In genomic region chr11:637333-637592, GRCh38 we compare ENCODE assay signal across 14 cellular contexts. TPM values are rescaled to one million over a fixed set of nuclear protein-coding genes. Genes with fewer than 3 reads are reported as not detected.
DNase-seq lines count a peak whose midpoint lies in the region; ATAC-seq, FAIRE-seq and TF ChIP-seq lines count a peak whose summit lies in the region.
"Had no signal": no experiment of that assay in that cellular context is flagged by ENCODE, and none has a peak within 500 bp of the region (broad histone marks: within the 10 kb centered on the region; RNA-seq: fewer than 3 reads in every experiment).

No MANE protein-coding gene starts in this region.

- H4K91ac ChIP-seq in H1 (replicated peaks; ENCODE audit: insufficient read length, low read length): peak overlapping the region; percentile 55

- H4K5ac ChIP-seq in H1 (ENCODE audit: insufficient read length, low read depth, low read length): no peak overlapping the region

- no peak overlapping the region for H2BK15ac ChIP-seq in H1 (ENCODE audit: low read length)

- BruUV-seq in OCI-LY7 (replicated peaks; lab: Mats Ljungman, UMichigan): no TSS peak

- H3K36me3 Mint-ChIP-seq in HFFc6 (ENCODE audit: low read depth) (no peaks in the 10 kb centered on the region), neural crest cell (ENCODE audit: low read depth) (no peaks in the 10 kb centered on the region)

- no peak overlapping the region for H2BK120ac ChIP-seq in H1 (replicated peaks; ENCODE audit: low read depth, low read length)

- no peak overlapping the region for H2BK20ac ChIP-seq in H1 (ENCODE audit: low read length)

- H3K9me2 ChIP-seq in OCI-LY7 (ENCODE audit: insufficient read depth, low read length): no peaks in the 10 kb centered on the region

- H3K27ac Mint-ChIP-seq in HFFc6 (no peak overlapping the region), neural crest cell (ENCODE audit: unreplicated experiment) (no peak overlapping the region)
- H3K27ac Mint-ChIP-seq: activated naive CD4-positive, alpha-beta T cell treated with anti-CD3 and anti-CD28 coated beads for 36 hours had no signal

- H3K18ac ChIP-seq in H1 (ENCODE audit: extremely low read depth, low read length): peak overlapping the region; percentile 95

- WGBS in H1 (ENCODE audit: extremely low coverage in 1 of 2, insufficient coverage in 1 of 2, insufficient read length in 1 of 2, insufficient replicate concordance in 2 of 2, low coverage in 1 of 2, low lambda C conversion rate in 2 of 2, missing lambda C conversion rate in 1 of 2), 2 experiments: 3% methylated on average over 21 of the region's 34 CpGs; no CpG with 5 or more reads in 1 of the 2 experiments

- H2BK12ac ChIP-seq in H1 (ENCODE audit: low read depth, low read length): no peak overlapping the region

- H3K4me2 ChIP-seq in H1 (ENCODE audit: insufficient read depth in 1 of 2, low read depth in 2 of 2, low read length in 2 of 2) (peak overlapping the region; percentile 81 to 91), OCI-LY7 (ENCODE audit: low read length) (no peak overlapping the region)

- TF ChIP-seq RAD21 in H1 (IDR thresholded peaks at IDR 0.05 in 1 of 2, conservative IDR thresholded peaks at IDR 0.05 in 1 of 2; ENCODE audit: low read depth in 2 of 2, low read length in 2 of 2): no peak

- peak overlapping the region; percentile 53; the same call in 1 of the 2 replicates for H4K8ac ChIP-seq in H1 (ENCODE audit: extremely low read depth, insufficient read depth, low read length)

- TF ChIP-seq CTCF in HFFc6 (IDR thresholded peaks at IDR 0.05) (no peak), H1 (IDR thresholded peaks at IDR 0.05; ENCODE audit: control extremely low read depth in 1 of 3, insufficient read depth in 1 of 3, low read depth in 1 of 3, low read length in 3 of 3) (no peak), neural crest cell (conservative IDR thresholded peaks at IDR 0.05) (no peak), OCI-LY7 (conservative IDR thresholded peaks at IDR 0.05; ENCODE audit: low read length) (no peak)

- H3K27me3 ChIP-seq in ACC112 (ENCODE audit: insufficient read depth, low read length) (peaks cover 7% of the 10 kb centered on the region; the same call in 1 of the 2 replicates), H1 (replicated peaks in 1 of 4; ENCODE audit: control insufficient read depth in 3 of 4, extremely low read depth in 1 of 4, insufficient read depth in 3 of 4, low read length in 3 of 4) (peaks cover 21 to 49% (median 43%) of the 10 kb centered on the region in 4 experiments)

- H3K27ac ChIP-seq in ACC112 (ENCODE audit: low read depth, low read length) (no peak overlapping the region), H1 (ENCODE audit: low read depth, low read length) (no peak overlapping the region), OCI-LY7 (ENCODE audit: low read depth, low read length, poor library complexity, severe bottlenecking) (no peak overlapping the region)

- H3K27me3 Mint-ChIP-seq in HFFc6 (ENCODE audit: insufficient read depth) (peaks cover 13% of the 10 kb centered on the region), neural crest cell (ENCODE audit: low read depth) (peaks cover 71% of the 10 kb centered on the region)

- FAIRE-seq in H1 (lab: Jason Lieb, UNC): no peak

- H3K4me3 Mint-ChIP-seq in HFFc6 (peak overlapping the region; percentile 70), neural crest cell (peak overlapping the region; percentile 66)
- H3K4me3 Mint-ChIP-seq: activated naive CD4-positive, alpha-beta T cell treated with anti-CD3 and anti-CD28 coated beads for 36 hours had no signal

- ATAC-seq in HG03442 (IDR thresholded peaks at IDR 0.05; ENCODE audit: unreplicated experiment): no peak

- no peaks in the 10 kb centered on the region for H3K79me2 ChIP-seq in ACC112 (ENCODE audit: control insufficient read depth, insufficient read depth, low read length, unreplicated experiment)
- no peaks in the 10 kb centered on the region for H3K79me2 ChIP-seq in H1 (ENCODE audit: control insufficient read depth in 1 of 2, insufficient read depth in 2 of 2, low read length in 2 of 2)
- H3K79me2 ChIP-seq in OCI-LY7 (ENCODE audit: insufficient read depth, low read depth, low read length): no peaks in the 10 kb centered on the region

- H3K4ac ChIP-seq in H1 (replicated peaks; ENCODE audit: insufficient read length, low read depth, low read length): no peak overlapping the region

- intact Hi-C loops in posterior cingulate gyrus (cut with DNase I): no loop called here
- intact Hi-C loops in OCI-LY7 (cut with micrococcal nuclease; ENCODE audit: unreplicated experiment): no loop called here

- no peaks in the 10 kb centered on the region for H3K9me3 Mint-ChIP-seq in HFFc6
- no peaks in the 10 kb centered on the region for H3K9me3 Mint-ChIP-seq in neural crest cell
- H3K9me3 Mint-ChIP-seq: activated naive CD4-positive, alpha-beta T cell treated with anti-CD3 and anti-CD28 coated beads for 36 hours had no signal

- H3K23me2 ChIP-seq in H1 (ENCODE audit: low read depth, low read length): peaks cover 21% of the 10 kb centered on the region; the same call in 1 of the 2 replicates

- no peak overlapping the region for H3K23ac ChIP-seq in H1 (ENCODE audit: insufficient read length)

- no peak for TF ChIP-seq EP300 in H1 (IDR thresholded peaks at IDR 0.05; ENCODE audit: borderline replicate concordance in 1 of 2, low read depth in 2 of 2, low read length in 2 of 2)

- no peak overlapping the region for H3K56ac ChIP-seq in H1 (replicated peaks; ENCODE audit: insufficient read length, low read depth, low read length)

- peak overlapping the region in 3 of 4 experiments; percentile 25 to 35 (median 32); a peak in 3 of 7 replicates for H3K9ac ChIP-seq in H1 (replicated peaks in 1 of 4; ENCODE audit: extremely low read depth in 1 of 4, low read depth in 3 of 4, low read length in 3 of 4)

- H3K4me1 ChIP-seq in ACC112 (ENCODE audit: control insufficient read depth, insufficient read depth, low read length, unreplicated experiment): peaks cover 8% of the 10 kb centered on the region
- H3K4me1 ChIP-seq in H1 (replicated peaks in 1 of 4; ENCODE audit: control insufficient read depth in 3 of 4, insufficient read depth in 4 of 4, low read length in 3 of 4): peaks cover 0 to 30% (median 20%) of the 10 kb centered on the region in 4 experiments; a peak in 6 of 7 replicates
- peaks cover 9% of the 10 kb centered on the region for H3K4me1 ChIP-seq in OCI-LY7 (ENCODE audit: insufficient read depth, low read length, poor library complexity, severe bottlenecking)

- H3K14ac ChIP-seq in H1 (ENCODE audit: insufficient read length): no peak overlapping the region

- DNase-seq in HFFc6 (no peak), H1 (ENCODE audit: low read depth in 1 of 2, low spot score in 2 of 2) (no peak), neural crest cell (ENCODE audit: low read depth, low spot score) (no peak), NAMALWA (ENCODE audit: low spot score) (no peak), posterior cingulate gyrus (no peak), OCI-LY7 (ENCODE audit: low spot score) (no peak)
- DNase-seq: activated CD4-positive, CD25-positive, alpha-beta regulatory T cell treated with anti-CD3 and anti-CD28 coated beads, Interleukin-2, amount 50 U/mL, for 72 hours; activated naive CD4-positive, alpha-beta T cell treated with anti-CD3 and anti-CD28 coated beads for 36 hours; MV-4-11; NCI-H524 treated with DMSO at 0.1 percent for 48 hours; SIG-M5; stimulated activated CD4-positive, alpha-beta T cell treated with anti-CD3 and anti-CD28 coated beads, Interleukin-2, amount 100 ng/mL, for 24 hours had no signal

- CTCF ChIA-PET in H1 (lab: Charles Lee; ENCODE audit: partially characterized antibody): interaction anchor here (1.0 to 2.0 kb wide), 3 partner anchors 8 to 93 kb away, joined by 3 to 10 read pairs (median 3); no protein-coding TSS in a partner anchor
- CTCF ChIA-PET in OCI-LY7 (lab: Charles Lee; ENCODE audit: unreplicated experiment): no interaction called here

- H4K20me1 ChIP-seq in H1 (replicated peaks in 1 of 2; ENCODE audit: control insufficient read depth in 1 of 2, insufficient read depth in 2 of 2, low read length in 2 of 2) (peaks cover 0 to 3% of the 10 kb centered on the region in 2 experiments), OCI-LY7 (ENCODE audit: insufficient read depth, low read length) (no peaks in the 10 kb centered on the region)

- H2BK5ac ChIP-seq in H1 (ENCODE audit: low read depth, low read length): no peak overlapping the region

- H2AFZ ChIP-seq in ACC112 (ENCODE audit: low read length, unreplicated experiment) (no peak overlapping the region), H1 (ENCODE audit: low read length) (no peak overlapping the region), OCI-LY7 (ENCODE audit: low read length) (no peak overlapping the region)

- H3K36me3 ChIP-seq in ACC112 (ENCODE audit: insufficient read depth, low read length) (no peaks in the 10 kb centered on the region), H1 (ENCODE audit: control insufficient read depth in 2 of 4, insufficient read depth in 4 of 4, low read length in 3 of 4) (no peaks in the 10 kb centered on the region), OCI-LY7 (ENCODE audit: insufficient read depth, low read length) (peaks cover 20% of the 10 kb centered on the region)

- no peaks in the 10 kb centered on the region for H3K79me1 ChIP-seq in H1 (ENCODE audit: low read depth, low read length)

- H2AK5ac ChIP-seq in H1 (ENCODE audit: low read depth, low read length): no peak overlapping the region

- no peaks in the 10 kb centered on the region for H3K9me3 ChIP-seq in H1 (ENCODE audit: insufficient read depth in 2 of 2, low read depth in 1 of 2, low read length in 1 of 2)
- no peaks in the 10 kb centered on the region for H3K9me3 ChIP-seq in OCI-LY7 (ENCODE audit: low read length)

- H3K4me1 Mint-ChIP-seq in HFFc6 (ENCODE audit: low read depth) (peaks cover 5% of the 10 kb centered on the region; the same call in 1 of the 2 replicates), neural crest cell (peaks cover 16% of the 10 kb centered on the region)

- POLR2A ChIA-PET in H1 (lab: Charles Lee; ENCODE audit: partially characterized antibody) (interaction anchor here (1.1 to 3.6 kb wide), 10 partner anchors 10 to 129 kb away, joined by 3 to 20 read pairs (median 6); partner anchors contain the start of genes IRF7, SCT and TALDO1), OCI-LY7 (lab: Charles Lee) (no interaction called here)

- no peak for TF ChIP-seq POLR2A in H1 (IDR thresholded peaks at IDR 0.05; ENCODE audit: control extremely low read depth in 1 of 2, low read depth in 2 of 2, low read length in 2 of 2)

- H3K4me3 ChIP-seq in ACC112 (ENCODE audit: low read depth, low read length) (0 out of 2 replicates have a peak overlapping the region, but pooled peaks have one; percentile 21), H1 (ENCODE audit: extremely low read depth in 1 of 4, insufficient read depth in 2 of 4, low read depth in 3 of 4, low read length in 4 of 4) (peak overlapping the region; percentile 34 to 60 (median 48)), OCI-LY7 (ENCODE audit: low read depth, low read length, poor library complexity, severe bottlenecking) (no peak overlapping the region)

RNA-seq across cellular contexts. Expression of gene DRD4, which starts 0.2 kb away (rescaled TPM):
- under 1 TPM; 0.14 to 0.61 (median 0.38) TPM for total RNA-seq in HFFc6 (2021; fragmentation: NEBNext Ultra II Directional; extraction: Animal tissue kit (Norgen Biotek cat#: 25700))
- total RNA-seq in H1 (2021; fragmentation: NEBNext Ultra II Directional; extraction: Animal tissue kit (Norgen Biotek cat#: 25700)): 3.3 and 3.4 TPM in 2 replicates
- 4.9 and 9.7 TPM in 2 replicates for polyA plus RNA-seq in H1 (2011; rRNA removed)
- polyA plus RNA-seq in H1 (2011; cell fraction: cytosol; rRNA removed): 3.9 TPM
- polyA plus RNA-seq in H1 (2011; cell fraction: nucleus; rRNA removed): 9.1 TPM
- 4.0 to 10.3 TPM (median 9.2 TPM) in 4 replicates for polyA plus RNA-seq in H1 (2012, experiment 1 of 2)
- polyA plus RNA-seq in H1 (2012, experiment 2 of 2): 9.1 TPM
- 2.9 TPM for polyA plus RNA-seq in H1 (2013, experiment 1 of 2)
- polyA plus RNA-seq in H1 (2013, experiment 2 of 2): 2.8 TPM
- 0.20 and 0.85 TPM in 2 replicates for polyA minus RNA-seq in H1 (2011; rRNA and poly(A)+ RNA removed)
- polyA minus RNA-seq in H1 (2011; cell fraction: cytosol; rRNA and poly(A)+ RNA removed): 4.9 TPM
- polyA minus RNA-seq in H1 (2011; cell fraction: nucleus; rRNA and poly(A)+ RNA removed): 3.4 TPM
- total RNA-seq in neural crest cell: 0.30 and 0.63 TPM in 2 replicates
- total RNA-seq in OCI-LY7 (2014; rRNA removed; shearing (Covaris generic)): 0.16 and 2.2 TPM in 2 replicates
- 3.1 and 3.5 TPM in 2 replicates for total RNA-seq in OCI-LY7 (2022)

RNA-seq across cellular contexts. Expression of gene SCT, which starts 10.3 kb away (rescaled TPM):
- not detected for total RNA-seq in HFFc6 (2021; fragmentation: NEBNext Ultra II Directional; extraction: Animal tissue kit (Norgen Biotek cat#: 25700))
- total RNA-seq in H1 (2021; fragmentation: NEBNext Ultra II Directional; extraction: Animal tissue kit (Norgen Biotek cat#: 25700)): 2.0 and 2.2 TPM in 2 replicates
- polyA plus RNA-seq in H1 (2011; rRNA removed): 1.7 and 3.7 TPM in 2 replicates
- polyA plus RNA-seq in H1 (2011; cell fraction: cytosol; rRNA removed): 1.3 TPM
- polyA plus RNA-seq in H1 (2011; cell fraction: nucleus; rRNA removed): 3.1 TPM
- polyA plus RNA-seq in H1 (2012, experiment 1 of 2): 1.0 to 2.0 TPM (median 1.5 TPM) in 3 of 4 replicates, not detected in the other
- polyA plus RNA-seq in H1 (2012, experiment 2 of 2): not detected
- 1.2 TPM for polyA plus RNA-seq in H1 (2013, experiment 1 of 2)
- polyA plus RNA-seq in H1 (2013, experiment 2 of 2): 1.4 TPM
- not detected in 2 replicates for polyA minus RNA-seq in H1 (2011; rRNA and poly(A)+ RNA removed)
- polyA minus RNA-seq in H1 (2011; cell fraction: cytosol; rRNA and poly(A)+ RNA removed): not detected
- not detected for polyA minus RNA-seq in H1 (2011; cell fraction: nucleus; rRNA and poly(A)+ RNA removed)
- total RNA-seq in neural crest cell (not detected in 2 replicates), OCI-LY7 (2022) (not detected in 2 replicates)
- not detected in 2 replicates for total RNA-seq in OCI-LY7 (2014; rRNA removed; shearing (Covaris generic))
- total RNA-seq: activated naive CD4-positive, alpha-beta T cell treated with anti-CD3 and anti-CD28 coated beads for 36 hours had no signal

RNA-seq across cellular contexts. Expression of gene CDHR5, which starts 12.5 kb away (rescaled TPM):
- not detected for total RNA-seq in HFFc6 (2021; fragmentation: NEBNext Ultra II Directional; extraction: Animal tissue kit (Norgen Biotek cat#: 25700))
- 0.11 TPM in 1 of 2 replicates, not detected in the other for total RNA-seq in H1 (2021; fragmentation: NEBNext Ultra II Directional; extraction: Animal tissue kit (Norgen Biotek cat#: 25700))
- 0.02 TPM in 1 of 2 replicates, not detected in the other for polyA plus RNA-seq in H1 (2011; rRNA removed)
- 0.01 TPM for polyA plus RNA-seq in H1 (2011; cell fraction: cytosol; rRNA removed)
- 0.21 TPM for polyA plus RNA-seq in H1 (2011; cell fraction: nucleus; rRNA removed)
- 0.04 to 0.20 TPM (median 0.14 TPM) in 3 of 4 replicates, not detected in the other for polyA plus RNA-seq in H1 (2012, experiment 1 of 2)
- not detected for polyA plus RNA-seq in H1 (2012, experiment 2 of 2)
- polyA plus RNA-seq in H1 (2013, experiment 1 of 2): 0.02 TPM
- polyA plus RNA-seq in H1 (2013, experiment 2 of 2): not detected
- polyA minus RNA-seq in H1 (2011; rRNA and poly(A)+ RNA removed): not detected in 2 replicates
- polyA minus RNA-seq in H1 (2011; cell fraction: cytosol; rRNA and poly(A)+ RNA removed): not detected
- polyA minus RNA-seq in H1 (2011; cell fraction: nucleus; rRNA and poly(A)+ RNA removed): not detected
- total RNA-seq in neural crest cell (not detected in 2 replicates), OCI-LY7 (2022) (not detected in 2 replicates)
- total RNA-seq in OCI-LY7 (2014; rRNA removed; shearing (Covaris generic)): not detected in 2 replicates
- total RNA-seq: activated naive CD4-positive, alpha-beta T cell treated with anti-CD3 and anti-CD28 coated beads for 36 hours had no signal

RNA-seq across cellular contexts. Expression of gene IRF7, which starts 21.5 kb away (rescaled TPM):
- total RNA-seq in HFFc6 (2021; fragmentation: NEBNext Ultra II Directional; extraction: Animal tissue kit (Norgen Biotek cat#: 25700)): 1 to 10 TPM; 3.0 to 5.2 (median 4.2) TPM
- total RNA-seq in H1 (2021; fragmentation: NEBNext Ultra II Directional; extraction: Animal tissue kit (Norgen Biotek cat#: 25700)): 9.4 and 9.6 TPM in 2 replicates
- 9.1 and 12.8 TPM in 2 replicates for polyA plus RNA-seq in H1 (2011; rRNA removed)
- 7.8 TPM for polyA plus RNA-seq in H1 (2011; cell fraction: cytosol; rRNA removed)
- polyA plus RNA-seq in H1 (2011; cell fraction: nucleus; rRNA removed): 27.9 TPM
- polyA plus RNA-seq in H1 (2012, experiment 1 of 2): 3.5 to 9.8 TPM (median 8.6 TPM) in 4 replicates
- polyA plus RNA-seq in H1 (2012, experiment 2 of 2): 5.0 TPM
- polyA plus RNA-seq in H1 (2013, experiment 1 of 2): 4.5 TPM
- polyA plus RNA-seq in H1 (2013, experiment 2 of 2): 3.8 TPM
- 3.3 and 4.2 TPM in 2 replicates for polyA minus RNA-seq in H1 (2011; rRNA and poly(A)+ RNA removed)
- 3.7 TPM for polyA minus RNA-seq in H1 (2011; cell fraction: cytosol; rRNA and poly(A)+ RNA removed)
- polyA minus RNA-seq in H1 (2011; cell fraction: nucleus; rRNA and poly(A)+ RNA removed): 27.8 TPM
- total RNA-seq in neural crest cell: 10.2 and 11.4 TPM in 2 replicates
- total RNA-seq in OCI-LY7 (2014; rRNA removed; shearing (Covaris generic)): 18.7 and 20.9 TPM in 2 replicates
- 15.8 and 16.6 TPM in 2 replicates for total RNA-seq in OCI-LY7 (2022)

RNA-seq across cellular contexts. Expression of gene DEAF1, which starts 57.8 kb away (rescaled TPM):
- 10 to 100 TPM; 32.2 to 48.1 (median 34.6) TPM for total RNA-seq in HFFc6 (2021; fragmentation: NEBNext Ultra II Directional; extraction: Animal tissue kit (Norgen Biotek cat#: 25700))
- total RNA-seq in H1 (2021; fragmentation: NEBNext Ultra II Directional; extraction: Animal tissue kit (Norgen Biotek cat#: 25700)): 53.7 and 58.4 TPM in 2 replicates
- 47.3 and 64.7 TPM in 2 replicates for polyA plus RNA-seq in H1 (2011; rRNA removed)
- polyA plus RNA-seq in H1 (2011; cell fraction: cytosol; rRNA removed): 56.1 TPM
- 53.5 TPM for polyA plus RNA-seq in H1 (2011; cell fraction: nucleus; rRNA removed)
- 30.0 to 53.4 TPM (median 44.3 TPM) in 4 replicates for polyA plus RNA-seq in H1 (2012, experiment 1 of 2)
- 49.0 TPM for polyA plus RNA-seq in H1 (2012, experiment 2 of 2)
- polyA plus RNA-seq in H1 (2013, experiment 1 of 2): 21.9 TPM
- polyA plus RNA-seq in H1 (2013, experiment 2 of 2): 22.9 TPM
- polyA minus RNA-seq in H1 (2011; rRNA and poly(A)+ RNA removed): 24.3 and 26.2 TPM in 2 replicates
- polyA minus RNA-seq in H1 (2011; cell fraction: cytosol; rRNA and poly(A)+ RNA removed): 30.0 TPM
- polyA minus RNA-seq in H1 (2011; cell fraction: nucleus; rRNA and poly(A)+ RNA removed): 31.6 TPM
- total RNA-seq in neural crest cell (60.9 and 67.0 TPM in 2 replicates), OCI-LY7 (2022) (63.0 and 66.2 TPM in 2 replicates)
- 35.6 and 42.7 TPM in 2 replicates for total RNA-seq in OCI-LY7 (2014; rRNA removed; shearing (Covaris generic))
